8 cellular contexts compared by ENCODE assay signal in the genomic region with DNA sequence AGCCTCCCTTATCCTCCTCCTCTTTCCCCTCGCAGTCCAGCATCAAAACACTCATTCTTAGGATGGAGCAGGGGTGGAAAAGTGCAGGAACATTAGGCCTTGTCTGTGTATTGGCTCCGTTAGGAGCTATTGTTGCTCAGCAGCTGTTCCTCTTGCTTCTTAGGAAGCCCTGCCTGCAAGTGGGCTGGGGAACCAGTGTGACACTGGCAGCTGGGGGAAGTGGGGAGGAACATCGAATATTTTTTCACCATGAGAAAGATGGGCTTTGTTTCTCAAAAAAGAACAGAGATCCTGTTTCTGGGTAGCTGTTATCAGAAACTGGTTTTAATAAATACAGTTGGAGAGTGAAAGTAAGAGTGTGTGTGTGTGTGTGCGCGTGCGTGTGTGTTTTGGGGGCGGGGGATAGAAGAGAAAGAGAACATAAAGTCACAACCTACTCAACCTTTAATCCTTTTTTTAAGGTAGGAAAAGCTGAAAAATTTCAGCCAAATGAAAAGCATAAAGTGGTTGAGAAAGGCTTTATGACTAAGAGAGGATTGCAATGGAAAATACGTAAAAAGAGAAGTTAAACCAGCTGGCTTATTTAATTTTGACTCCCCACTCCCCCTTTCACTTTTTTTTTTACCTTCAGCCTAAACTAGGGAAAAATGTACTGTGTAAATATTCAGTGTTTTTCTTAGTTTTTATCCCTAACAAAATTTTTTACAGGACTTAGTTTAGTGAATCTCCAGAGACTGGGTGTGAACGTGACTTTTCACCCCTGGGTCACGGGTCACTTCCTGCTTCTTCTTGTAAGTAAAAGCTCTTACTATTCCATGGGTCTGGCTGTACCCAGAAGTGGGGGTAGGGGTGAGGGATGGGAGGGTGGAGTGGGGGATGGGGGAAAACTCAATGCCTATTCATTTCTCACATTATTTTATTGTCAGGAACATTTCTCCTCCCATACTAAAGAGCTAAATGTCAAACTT.
DNase-seq lines count a peak whose midpoint lies in the region; ATAC-seq and TF ChIP-seq lines count a peak whose summit lies in the region.

No MANE protein-coding gene starts in this region.

- no peaks in the 10 kb centered on the region for H3K9me3 ChIP-seq in effector memory CD4-positive, alpha-beta T cell (ENCODE audit: control insufficient read depth, low read length)
- H3K9me3 ChIP-seq in naive thymus-derived CD4-positive, alpha-beta T cell (ENCODE audit: control insufficient read depth in 2 of 3, low read length in 3 of 3): no peaks in the 10 kb centered on the region
- H3K9me3 ChIP-seq in stomach (no peaks in the 10 kb centered on the region), PC-9 (ENCODE audit: insufficient read depth, low read depth) (no peaks in the 10 kb centered on the region)

- peak overlapping the region; percentile 98 for H3K27ac Mint-ChIP-seq in activated CD4-positive, alpha-beta T cell treated with anti-CD3 and anti-CD28 coated beads, Interleukin-2, amount 10 ng/mL, durations not matched to agents 24 days and 14 days
- H3K27ac Mint-ChIP-seq in naive thymus-derived CD4-positive, alpha-beta T cell: peak overlapping the region; percentile 89 to 99 (median 96)

- H3K9me3 Mint-ChIP-seq in activated CD4-positive, alpha-beta T cell treated with anti-CD3 and anti-CD28 coated beads, Interleukin-2, amount 10 ng/mL, durations not matched to agents 24 days and 14 days: peaks cover 6% of the 10 kb centered on the region
- peaks cover 0 to 11% (median 0%) of the 10 kb centered on the region in 11 donors for H3K9me3 Mint-ChIP-seq in naive thymus-derived CD4-positive, alpha-beta T cell

- H3K79me2 ChIP-seq in PC-9 (ENCODE audit: low read depth): no peaks in the 10 kb centered on the region

- no peaks in the 10 kb centered on the region for H4K20me1 ChIP-seq in PC-9 (ENCODE audit: insufficient read depth)

- H3K9me2 ChIP-seq in PC-9 (ENCODE audit: insufficient read depth): no peaks in the 10 kb centered on the region

- H3K36me3 Mint-ChIP-seq in activated CD4-positive, alpha-beta T cell treated with anti-CD3 and anti-CD28 coated beads, Interleukin-2, amount 10 ng/mL, durations not matched to agents 24 days and 14 days (ENCODE audit: low read depth): peaks cover 9% of the 10 kb centered on the region
- peaks cover 0 to 32% (median 4%) of the 10 kb centered on the region in 5 donors for H3K36me3 Mint-ChIP-seq in naive thymus-derived CD4-positive, alpha-beta T cell

- peak overlapping the region; percentile 89 for H3K4me3 Mint-ChIP-seq in activated CD4-positive, alpha-beta T cell treated with anti-CD3 and anti-CD28 coated beads, Interleukin-2, amount 10 ng/mL, durations not matched to agents 24 days and 14 days
- peak overlapping the region; percentile 80 to 93 (median 87) for H3K4me3 Mint-ChIP-seq in naive thymus-derived CD4-positive, alpha-beta T cell

- no peaks in the 10 kb centered on the region for H3F3A ChIP-seq in PC-9 (ENCODE audit: insufficient read depth, low read depth)

- TF ChIP-seq POLR2A in stomach (IDR thresholded peaks at IDR 0.05): no peak

- POLR2A ChIA-PET in naive thymus-derived CD4-positive, alpha-beta T cell (lab: Charles Lee): interaction anchor here (0.6 to 4.4 kb wide), 20 partner anchors 10 to 1124 kb away, joined by 3 to 71 read pairs (median 4); a partner anchor contains a TSS
- POLR2A ChIA-PET in PC-9 (lab: Charles Lee; ENCODE audit: unreplicated experiment): no interaction called here

- CTCF ChIA-PET in naive thymus-derived CD4-positive, alpha-beta T cell (lab: Charles Lee): interaction anchor here (0.7 to 2.4 kb wide), 6 partner anchors 11 to 207 kb away, joined by 3 to 7 read pairs (median 4); no protein-coding TSS in a partner anchor
- CTCF ChIA-PET in PC-9 (lab: Charles Lee): interaction anchor here (0.6 kb wide), 2 partner anchors 48 to 230 kb away, joined by 4 to 5 read pairs; no protein-coding TSS in a partner anchor

- WGBS in stomach, 5 donors: 5 to 13% (median 6%) methylated on average over 10 of the region's 10 CpGs

- H3K36me3 ChIP-seq in effector memory CD4-positive, alpha-beta T cell (ENCODE audit: control insufficient read depth, insufficient read depth, low read length): no peaks in the 10 kb centered on the region
- H3K36me3 ChIP-seq in naive thymus-derived CD4-positive, alpha-beta T cell (ENCODE audit: control insufficient read depth in 2 of 3, insufficient read depth in 3 of 3, low read length in 3 of 3): no peaks in the 10 kb centered on the region
- H3K36me3 ChIP-seq in stomach (no peaks in the 10 kb centered on the region), PC-9 (ENCODE audit: low read depth) (no peaks in the 10 kb centered on the region)

- peak; percentile 83 for DNase-seq in activated CD4-positive, alpha-beta T cell treated with anti-CD3 and anti-CD28 coated beads, Interleukin-2, amount 10 ng/mL, durations not matched to agents 24 days and 14 days
- peak in 1 of 3 donors; percentile 3 for DNase-seq in effector memory CD4-positive, alpha-beta T cell
- peak; percentile 11 to 71 (median 50) for DNase-seq in naive thymus-derived CD4-positive, alpha-beta T cell
- DNase-seq in stomach: peak; percentile 60
- no peak for DNase-seq in PC-9
- no peak for DNase-seq in DMS79 treated with DMSO at 0.1 percent for 48 hours (lab: John Stamatoyannopoulos, UW)

- no peaks in the 10 kb centered on the region for H3K4me1 ChIP-seq in effector memory CD4-positive, alpha-beta T cell (ENCODE audit: control insufficient read depth, insufficient read depth, low read length, poor library complexity, severe bottlenecking)
- peaks cover 17 to 28% of the 10 kb centered on the region in 2 donors for H3K4me1 ChIP-seq in naive thymus-derived CD4-positive, alpha-beta T cell (ENCODE audit: control insufficient read depth in 2 of 2, insufficient read depth in 2 of 2, low read length in 2 of 2)
- H3K4me1 ChIP-seq in stomach (peaks cover 35 to 47% (median 43%) of the 10 kb centered on the region in 4 donors), PC-9 (replicated peaks; ENCODE audit: insufficient read depth) (no peaks in the 10 kb centered on the region)

- H3K27me3 ChIP-seq in effector memory CD4-positive, alpha-beta T cell (replicated peaks; ENCODE audit: control insufficient read depth, insufficient read depth, low read length, poor library complexity, severe bottlenecking): no peaks in the 10 kb centered on the region
- no peaks in the 10 kb centered on the region for H3K27me3 ChIP-seq in naive thymus-derived CD4-positive, alpha-beta T cell (ENCODE audit: control insufficient read depth in 2 of 2, insufficient read depth in 2 of 2, low read length in 2 of 2)
- no peaks in the 10 kb centered on the region for H3K27me3 ChIP-seq in stomach
- no peaks in the 10 kb centered on the region for H3K27me3 ChIP-seq in PC-9 (ENCODE audit: insufficient read depth, low read depth)

- no peak overlapping the region for H2AFZ ChIP-seq in PC-9

- peak; percentile 31 for ATAC-seq in HG03432 (IDR thresholded peaks at IDR 0.05; ENCODE audit: unreplicated experiment)
- ATAC-seq in naive thymus-derived CD4-positive, alpha-beta T cell: peak; percentile 66

- no peaks in the 10 kb centered on the region for H3K27me3 Mint-ChIP-seq in activated CD4-positive, alpha-beta T cell treated with anti-CD3 and anti-CD28 coated beads, Interleukin-2, amount 10 ng/mL, durations not matched to agents 24 days and 14 days
- no peaks in the 10 kb centered on the region for H3K27me3 Mint-ChIP-seq in naive thymus-derived CD4-positive, alpha-beta T cell

- TF ChIP-seq CTCF in GM12875 (IDR thresholded peaks at IDR 0.05; ENCODE audit: borderline replicate concordance, insufficient read depth, low read depth, low read length) (no peak), stomach (IDR thresholded peaks at IDR 0.05) (no peak), PC-9 (conservative IDR thresholded peaks at IDR 0.05) (no peak)

- TF ChIP-seq EP300 in stomach (IDR thresholded peaks at IDR 0.05): no peak

- intact Hi-C loops in activated CD4-positive, alpha-beta T cell treated with anti-CD3 and anti-CD28 coated beads, Interleukin-2, amount 10 ng/mL, durations not matched to agents 24 days and 14 days (cut with micrococcal nuclease): loop anchor here (1.0 to 2.0 kb wide), 6 partner anchors 34 to 427 kb away; no protein-coding TSS in a partner anchor
- intact Hi-C loops in naive thymus-derived CD4-positive, alpha-beta T cell (cut with micrococcal nuclease): loop anchor here (1.0 to 5.0 kb wide), 9 partner anchors 15 to 359 kb away; no protein-coding TSS in a partner anchor
- intact Hi-C loops in stomach (cut with DNase I; ENCODE audit: low total_unique reads): no loop called here
- intact Hi-C loops in PC-9 (cut with micrococcal nuclease; ENCODE audit: unreplicated experiment): no loop called here

- peak overlapping the region; percentile 54 for H3K27ac ChIP-seq in effector memory CD4-positive, alpha-beta T cell (ENCODE audit: insufficient read depth, low read length, poor library complexity, severe bottlenecking)
- peak overlapping the region; percentile 73 for H3K27ac ChIP-seq in naive thymus-derived CD4-positive, alpha-beta T cell (ENCODE audit: low read depth, low read length)
- peak overlapping the region; percentile 73 to 90 (median 83) for H3K27ac ChIP-seq in stomach
- no peak overlapping the region for H3K27ac ChIP-seq in PC-9

- H3K4me2 ChIP-seq in PC-9: no peak overlapping the region

- peaks cover 42% of the 10 kb centered on the region for H3K4me1 Mint-ChIP-seq in activated CD4-positive, alpha-beta T cell treated with anti-CD3 and anti-CD28 coated beads, Interleukin-2, amount 10 ng/mL, durations not matched to agents 24 days and 14 days
- H3K4me1 Mint-ChIP-seq in naive thymus-derived CD4-positive, alpha-beta T cell: peaks cover 15 to 48% (median 30%) of the 10 kb centered on the region in 7 donors

- BruUV-seq in PC-9 (replicated peaks; lab: Mats Ljungman, UMichigan): no TSS peak

- peak overlapping the region; percentile 15 for H3K4me3 ChIP-seq in GM12875 (ENCODE audit: low read depth, low read length)
- peak overlapping the region; percentile 33 for H3K4me3 ChIP-seq in effector memory CD4-positive, alpha-beta T cell (ENCODE audit: insufficient read depth, low read depth, low read length, poor library complexity, severe bottlenecking)
- peak overlapping the region; percentile 48 for H3K4me3 ChIP-seq in naive thymus-derived CD4-positive, alpha-beta T cell (ENCODE audit: low read length)
- peak overlapping the region in 3 of 4 donors; percentile 3 to 20 (median 15) for H3K4me3 ChIP-seq in stomach
- no peak overlapping the region for H3K4me3 ChIP-seq in PC-9

Comparison
In these comparisons a context has a peak if more than half of its experiments do, and no peak if none do; other contexts are left out.
1. DNase-seq: peak in activated CD4-positive, alpha-beta T cell treated with anti-CD3 and anti-CD28 coated beads, Interleukin-2, amount 10 ng/mL, durations not matched to agents 24 days and 14 days (single experiment), naive thymus-derived CD4-positive, alpha-beta T cell (9 of 9) and stomach (single experiment); none in PC-9 (0 of 2) and DMS79 treated with DMSO at 0.1 percent for 48 hours (single experiment).
2. intact Hi-C loops: an anchor here in activated CD4-positive, alpha-beta T cell treated with anti-CD3 and anti-CD28 coated beads, Interleukin-2, amount 10 ng/mL, durations not matched to agents 24 days and 14 days (1.0 to 2.0 kb wide) and naive thymus-derived CD4-positive, alpha-beta T cell (1.0 to 5.0 kb wide); none called in stomach and PC-9.